Comparison of ENCODE assay signal across 22 cellular contexts in the genomic region with DNA sequence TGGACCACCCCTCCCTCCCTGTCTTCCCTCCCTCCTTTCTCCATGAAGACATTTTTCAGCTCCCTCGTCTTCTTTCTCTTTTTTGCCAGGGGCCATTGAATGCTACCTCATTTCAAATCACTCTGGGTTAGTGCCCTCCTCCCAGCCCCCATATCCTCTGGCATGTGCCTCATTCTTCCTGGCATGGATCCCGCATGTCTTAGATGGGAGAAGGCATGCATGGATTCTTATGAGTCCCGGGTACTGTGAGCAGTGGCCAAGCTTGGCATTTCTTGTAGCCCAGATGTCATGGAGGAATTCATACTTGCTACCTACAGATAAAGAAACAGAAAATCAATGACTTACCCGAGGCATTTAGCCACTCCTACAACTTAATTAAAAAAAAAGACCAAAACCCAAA. TPM values are rescaled to one million over a fixed set of nuclear protein-coding genes. Genes with fewer than 3 reads are reported as not detected.
DNase-seq lines count a peak whose midpoint lies in the region; TF ChIP-seq lines count a peak whose summit lies in the region.
"Had no signal": no experiment of that assay in that cellular context is flagged by ENCODE, and none has a peak within 500 bp of the region (broad histone marks: within the 10 kb centered on the region; RNA-seq: fewer than 3 reads in every experiment).

No MANE protein-coding gene starts in this region.

- intact Hi-C loops in MCF 10A (cut with micrococcal nuclease): no loop called here
- intact Hi-C loops in breast epithelium (cut with DNase I; ENCODE audit: low total_unique reads): no loop called here

- H3K4me1 ChIP-seq in breast epithelium: peaks cover 0 to 4% of the 10 kb centered on the region in 2 donors
- H3K4me1 ChIP-seq in suprapubic skin: peaks cover 8% of the 10 kb centered on the region
- H3K4me1 ChIP-seq: upper lobe of left lung had no signal

- no peak overlapping the region for H3K4me3 Mint-ChIP-seq in MCF 10A (ENCODE audit: unreplicated experiment)
- H3K4me3 Mint-ChIP-seq: activated naive CD8-positive, alpha-beta T cell treated with anti-CD3 and anti-CD28 coated beads for 36 hours; activated T-cell treated with anti-CD3 and anti-CD28 coated beads, Interleukin-2, amount 50 U/mL, for 4 hours; stimulated activated naive B cell treated with anti-CD40 and anti-IgM and Interleukin-4, amounts not matched to agents 10 μg/mL and 1 μg/mL and 100 μg/mL, for 72 hours had no signal

- peak overlapping the region in 1 of 2 donors; percentile 29 for H3K27ac ChIP-seq in breast epithelium
- H3K27ac ChIP-seq in suprapubic skin: no peak overlapping the region
- H3K27ac ChIP-seq: BLaER1 treated with 17β-estradiol and CSF1 and Interleukin-3, amounts not matched to agents 10 nM and 100 nM; dorsolateral prefrontal cortex; PC-9; right lobe of liver had no signal

- TF ChIP-seq POLR2A in breast epithelium (IDR thresholded peaks at IDR 0.05) (no peak), suprapubic skin (IDR thresholded peaks at IDR 0.05) (no peak)

- TF ChIP-seq CTCF in MCF 10A (IDR thresholded peaks at IDR 0.05; ENCODE audit: unreplicated experiment) (no peak), breast epithelium (IDR thresholded peaks at IDR 0.05) (no peak), suprapubic skin (IDR thresholded peaks at IDR 0.05) (no peak)

- H3K27me3 ChIP-seq in breast epithelium (no peaks in the 10 kb centered on the region), suprapubic skin (no peaks in the 10 kb centered on the region)
- H3K27me3 ChIP-seq: BLaER1 treated with 17β-estradiol and CSF1 and Interleukin-3, amounts not matched to agents 10 nM and 100 nM; dorsolateral prefrontal cortex; right lobe of liver; upper lobe of left lung had no signal

- DNase-seq in MCF 10A (ENCODE audit: unreplicated experiment) (peak; percentile 13), breast epithelium (ENCODE audit: low spot score in 2 of 2) (no peak), dedifferentiated amniotic fluid mesenchymal stem cell (ENCODE audit: extremely low spot score) (peak; percentile 43), myocyte (ENCODE audit: low read depth) (peak; percentile 62), suprapubic skin (ENCODE audit: low spot score in 2 of 2) (no peak), RPMI8226 (no peak), T-helper 9 cell (no peak), iPS-NIHi11 (ENCODE audit: low spot score) (no peak)
- DNase-seq: 8988T; activated naive CD8-positive, alpha-beta T cell treated with anti-CD3 and anti-CD28 coated beads for 36 hours; activated T-cell treated with anti-CD3 and anti-CD28 coated beads, Interleukin-2, amount 50 U/mL, for 4 hours; Calu3; dorsolateral prefrontal cortex; MM.1S; NCI-H146; PC-9; right lobe of liver; stimulated activated naive B cell treated with anti-CD40 and anti-IgM and Interleukin-4, amounts not matched to agents 10 μg/mL and 1 μg/mL and 100 μg/mL, for 72 hours; T1000; upper lobe of left lung had no signal

- H3K36me3 ChIP-seq in breast epithelium: no peaks in the 10 kb centered on the region
- no peaks in the 10 kb centered on the region for H3K36me3 ChIP-seq in suprapubic skin
- H3K36me3 ChIP-seq: BLaER1 treated with 17β-estradiol and CSF1 and Interleukin-3, amounts not matched to agents 10 nM and 100 nM; right lobe of liver; upper lobe of left lung had no signal

- H3K27me3 Mint-ChIP-seq in MCF 10A (ENCODE audit: insufficient read depth, unreplicated experiment): no peaks in the 10 kb centered on the region
- H3K27me3 Mint-ChIP-seq: activated naive CD8-positive, alpha-beta T cell treated with anti-CD3 and anti-CD28 coated beads for 36 hours; stimulated activated naive B cell treated with anti-CD40 and anti-IgM and Interleukin-4, amounts not matched to agents 10 μg/mL and 1 μg/mL and 100 μg/mL, for 72 hours had no signal

- H3K9me3 Mint-ChIP-seq in MCF 10A (ENCODE audit: unreplicated experiment): no peaks in the 10 kb centered on the region
- H3K9me3 Mint-ChIP-seq: activated naive CD8-positive, alpha-beta T cell treated with anti-CD3 and anti-CD28 coated beads for 36 hours; activated T-cell treated with anti-CD3 and anti-CD28 coated beads, Interleukin-2, amount 50 U/mL, for 4 hours; stimulated activated naive B cell treated with anti-CD40 and anti-IgM and Interleukin-4, amounts not matched to agents 10 μg/mL and 1 μg/mL and 100 μg/mL, for 72 hours had no signal

- BruUV-seq in MCF 10A (replicated peaks; lab: Mats Ljungman, UMichigan): no TSS peak

- WGBS in suprapubic skin: 28% methylated on average over 4 of the region's 4 CpGs

- H3K4me3 ChIP-seq in breast epithelium (no peak overlapping the region), suprapubic skin (no peak overlapping the region)
- H3K4me3 ChIP-seq: BLaER1 treated with 17β-estradiol and CSF1 and Interleukin-3, amounts not matched to agents 10 nM and 100 nM; dorsolateral prefrontal cortex; PC-9; right lobe of liver; upper lobe of left lung had no signal

- no peak for TF ChIP-seq EP300 in suprapubic skin (IDR thresholded peaks at IDR 0.05)

- H3K36me3 Mint-ChIP-seq in MCF 10A (ENCODE audit: insufficient read depth, unreplicated experiment): no peaks in the 10 kb centered on the region
- H3K36me3 Mint-ChIP-seq: activated naive CD8-positive, alpha-beta T cell treated with anti-CD3 and anti-CD28 coated beads for 36 hours had no signal

- H3K27ac Mint-ChIP-seq in MCF 10A (ENCODE audit: low read depth, unreplicated experiment): no peak overlapping the region
- H3K27ac Mint-ChIP-seq: activated naive CD8-positive, alpha-beta T cell treated with anti-CD3 and anti-CD28 coated beads for 36 hours; stimulated activated naive B cell treated with anti-CD40 and anti-IgM and Interleukin-4, amounts not matched to agents 10 μg/mL and 1 μg/mL and 100 μg/mL, for 72 hours had no signal

- POLR2A ChIA-PET in MCF 10A (lab: Yijun Ruan, JAX): interaction anchor here (1.0 to 1.9 kb wide), 2 partner anchors 8 to 9 kb away, joined by 4 to 8 read pairs; no protein-coding TSS in a partner anchor

- H3K4me1 Mint-ChIP-seq in MCF 10A (ENCODE audit: insufficient read depth, unreplicated experiment): peaks cover 11% of the 10 kb centered on the region

- no peaks in the 10 kb centered on the region for H3K9me3 ChIP-seq in breast epithelium
- no peaks in the 10 kb centered on the region for H3K9me3 ChIP-seq in suprapubic skin
- H3K9me3 ChIP-seq: BLaER1 treated with 17β-estradiol and CSF1 and Interleukin-3, amounts not matched to agents 10 nM and 100 nM; right lobe of liver; upper lobe of left lung had no signal

- CTCF ChIA-PET in MCF 10A (lab: Yijun Ruan, JAX): interaction anchor here (1.4 kb wide), 1 partner anchor 8 kb away, joined by 5 read pairs; no protein-coding TSS in a partner anchor

RNA-seq across cellular contexts. Expression of gene HAAO, which starts 9.0 kb away (rescaled TPM):
- total RNA-seq in MCF 10A (2022) (not detected in 2 replicates), breast epithelium (1 to 10 TPM; 4.4 to 6.2 (median 5.9) TPM), myocyte (not detected in 2 replicates), suprapubic skin (1 to 10 TPM; 3.9 to 6.6 (median 4.3) TPM)
- 0.19 TPM for polyA plus RNA-seq in myocyte (2012)
- total RNA-seq: PC-9, SK-MEL-5 had no signal

RNA-seq across cellular contexts. Expression of gene OXER1, which starts 37.5 kb away (rescaled TPM):
- total RNA-seq in MCF 10A (2022) (not detected in 2 replicates), breast epithelium (1 to 10 TPM in 1 of 3 donors, under 1 TPM in 2; 0.80 to 1.0 (median 0.98) TPM), myocyte (0.32 and 1.0 TPM in 2 replicates), suprapubic skin (1 to 10 TPM in 3 of 4 donors, under 1 TPM in 1; 0.76 to 3.9 (median 2.1) TPM)
- 0.69 TPM for polyA plus RNA-seq in myocyte (2012)
- total RNA-seq: PC-9, SK-MEL-5 had no signal

Comparison
In these comparisons a context has a peak if more than half of its experiments do, and no peak if none do; other contexts are left out.
1. DNase-seq: peak in MCF 10A (single experiment), dedifferentiated amniotic fluid mesenchymal stem cell (single experiment) and myocyte (single experiment); none in breast epithelium (0 of 2), suprapubic skin (0 of 2), RPMI8226 (single experiment), T-helper 9 cell (single experiment) and iPS-NIHi11 (single experiment).